In the genomic region with DNA sequence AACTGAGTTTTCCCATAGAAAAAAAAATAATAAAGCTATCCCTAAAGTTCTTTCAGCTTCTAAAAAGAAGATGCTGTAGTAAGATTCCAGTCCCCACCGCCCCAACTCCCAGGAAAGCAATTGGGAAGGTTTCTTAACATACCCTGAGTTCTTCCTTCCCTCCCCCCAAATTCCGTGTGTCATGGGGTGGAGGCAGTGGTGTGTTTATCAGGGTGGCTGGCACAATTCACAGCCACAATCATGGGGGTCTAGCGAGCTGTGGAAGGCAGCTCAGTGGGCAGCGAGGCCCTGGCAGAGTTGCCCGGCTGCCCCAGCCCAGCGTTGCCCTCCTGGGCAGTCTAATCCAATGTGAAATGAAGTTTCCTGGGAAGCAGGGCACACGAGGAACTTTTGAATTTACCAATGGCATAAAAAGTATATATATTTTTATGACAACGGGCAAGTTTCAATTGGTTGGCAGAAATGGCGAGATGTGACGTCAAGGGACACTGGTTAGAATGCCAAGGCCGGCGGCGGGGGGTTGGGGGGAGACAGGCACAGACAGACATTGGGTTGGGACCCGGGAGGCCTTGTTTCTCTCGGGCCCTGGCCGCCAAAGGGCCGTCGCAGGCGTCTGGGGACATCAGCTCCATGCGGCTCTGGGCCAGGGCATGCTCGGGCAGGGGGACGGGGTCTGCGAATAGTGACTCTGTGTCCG, we compare ENCODE assay signal across 8 cellular contexts.
DNase-seq lines count a peak whose midpoint lies in the region; ATAC-seq and TF ChIP-seq lines count a peak whose summit lies in the region.

No MANE protein-coding gene starts in this region.

- peaks cover 23% of the 10 kb centered on the region for H3K4me1 Mint-ChIP-seq in GM23338
- peaks cover 21% of the 10 kb centered on the region for H3K4me1 Mint-ChIP-seq in activated T-helper 1 cell treated with anti-CD3 and anti-CD28 coated beads, Interleukin-12 subunit alpha, Interleukin-12 subunit beta, Interleukin-2, Interleukin-4 antibody, amounts not matched to agents 30 ng/mL and 10 ng/mL and 1 ng/mL, durations not matched to agents 14 hours and 24 hours and 36 hours (ENCODE audit: low read depth)

- no peak overlapping the region for H3K27ac ChIP-seq in GM23338 (ENCODE audit: low read depth)

- no peak for TF ChIP-seq CTCF in AG09319 (IDR thresholded peaks at IDR 0.05; ENCODE audit: low read depth, low read length)
- TF ChIP-seq CTCF in GM23338 (conservative IDR thresholded peaks at IDR 0.05; ENCODE audit: low read depth in 2 of 2), result no peak

- H3K36me3 ChIP-seq in GM23338 (ENCODE audit: insufficient read depth), result no peaks in the 10 kb centered on the region; the same call in 1 of the 2 replicates

- H3F3A ChIP-seq in GM23338 (replicated peaks; ENCODE audit: low read depth), result peaks cover 14% of the 10 kb centered on the region; the same call in 1 of the 2 replicates

- H3K9me2 ChIP-seq in GM23338 (ENCODE audit: insufficient read depth), result no peaks in the 10 kb centered on the region

- no peak for ATAC-seq in GM23338
- no peak for ATAC-seq in GM18520 (IDR thresholded peaks at IDR 0.05; ENCODE audit: unreplicated experiment)

- H3K27me3 ChIP-seq in GM23338 (ENCODE audit: insufficient read depth), result peaks cover 58% of the 10 kb centered on the region

- H3K27me3 Mint-ChIP-seq in GM23338 (ENCODE audit: insufficient read depth, low read depth, poor library complexity), result peaks cover 41% of the 10 kb centered on the region
- H3K27me3 Mint-ChIP-seq in activated T-helper 1 cell treated with anti-CD3 and anti-CD28 coated beads, Interleukin-12 subunit alpha, Interleukin-12 subunit beta, Interleukin-2, Interleukin-4 antibody, amounts not matched to agents 30 ng/mL and 10 ng/mL and 1 ng/mL, durations not matched to agents 14 hours and 24 hours and 36 hours (ENCODE audit: insufficient read depth), result peaks cover 4% of the 10 kb centered on the region

- peak overlapping the region; percentile 97 for H2AFZ ChIP-seq in GM23338

- H3K36me3 Mint-ChIP-seq in GM23338 (ENCODE audit: low read depth), result peaks cover 2% of the 10 kb centered on the region; the same call in 1 of the 3 replicates
- H3K36me3 Mint-ChIP-seq in activated T-helper 1 cell treated with anti-CD3 and anti-CD28 coated beads, Interleukin-12 subunit alpha, Interleukin-12 subunit beta, Interleukin-2, Interleukin-4 antibody, amounts not matched to agents 30 ng/mL and 10 ng/mL and 1 ng/mL, durations not matched to agents 14 hours and 24 hours and 36 hours (ENCODE audit: low read depth), result peaks cover 3% of the 10 kb centered on the region

- DNase-seq in AG09319 (ENCODE audit: extremely low read depth, low read depth) (peak; percentile 87), GM23338 (ENCODE audit: low spot score) (no peak), NCI-H69 (lab: John Stamatoyannopoulos, UW) (peak; percentile 98), globus pallidus (ENCODE audit: low spot score) (peak; percentile 93), occipital lobe (lab: John Stamatoyannopoulos, UW) (peak; percentile 78), T-helper 9 cell (no peak)
- no peak for DNase-seq in activated T-helper 1 cell treated with anti-CD3 and anti-CD28 coated beads, Interleukin-12 subunit alpha, Interleukin-12 subunit beta, Interleukin-2, Interleukin-4 antibody, amounts not matched to agents 30 ng/mL and 10 ng/mL and 1 ng/mL, durations not matched to agents 14 hours and 24 hours and 36 hours (ENCODE audit: low spot score)

- no peaks in the 10 kb centered on the region for H4K20me1 ChIP-seq in GM23338 (replicated peaks; ENCODE audit: insufficient read depth)

- peak overlapping the region; percentile 76 for H3K4me3 ChIP-seq in GM23338

- peak overlapping the region; percentile 72 for H3K4me3 Mint-ChIP-seq in GM23338
- peak overlapping the region; percentile 84 for H3K4me3 Mint-ChIP-seq in activated T-helper 1 cell treated with anti-CD3 and anti-CD28 coated beads, Interleukin-12 subunit alpha, Interleukin-12 subunit beta, Interleukin-2, Interleukin-4 antibody, amounts not matched to agents 30 ng/mL and 10 ng/mL and 1 ng/mL, durations not matched to agents 14 hours and 24 hours and 36 hours

- H3K9me3 Mint-ChIP-seq in GM23338, result no peaks in the 10 kb centered on the region
- no peaks in the 10 kb centered on the region for H3K9me3 Mint-ChIP-seq in activated T-helper 1 cell treated with anti-CD3 and anti-CD28 coated beads, Interleukin-12 subunit alpha, Interleukin-12 subunit beta, Interleukin-2, Interleukin-4 antibody, amounts not matched to agents 30 ng/mL and 10 ng/mL and 1 ng/mL, durations not matched to agents 14 hours and 24 hours and 36 hours

- peaks cover 28% of the 10 kb centered on the region for H3K4me1 ChIP-seq in GM23338 (ENCODE audit: insufficient read depth)

- peak overlapping the region; percentile 90 for H3K4me2 ChIP-seq in GM23338

- H3K79me2 ChIP-seq in GM23338 (replicated peaks; ENCODE audit: insufficient read depth), result peaks cover 20% of the 10 kb centered on the region

- no peak overlapping the region for H3K27ac Mint-ChIP-seq in GM23338
- peak overlapping the region; percentile 80 for H3K27ac Mint-ChIP-seq in activated T-helper 1 cell treated with anti-CD3 and anti-CD28 coated beads, Interleukin-12 subunit alpha, Interleukin-12 subunit beta, Interleukin-2, Interleukin-4 antibody, amounts not matched to agents 30 ng/mL and 10 ng/mL and 1 ng/mL, durations not matched to agents 14 hours and 24 hours and 36 hours

- intact Hi-C loops in activated T-helper 1 cell treated with anti-CD3 and anti-CD28 coated beads, Interleukin-12 subunit alpha, Interleukin-12 subunit beta, Interleukin-2, Interleukin-4 antibody, amounts not matched to agents 30 ng/mL and 10 ng/mL and 1 ng/mL, durations not matched to agents 14 hours and 24 hours and 36 hours (cut with micrococcal nuclease), result loop anchor here (1.0 to 5.0 kb wide), 3 partner anchors 11 to 48 kb away; no protein-coding TSS in a partner anchor

TF ChIP-seq in GM23338, 12 proteins besides CTCF, POLR2A, EP300 and RAD21:
- TF ChIP-seq EZH2 (IDR thresholded peaks at IDR 0.05; ENCODE audit: low read depth, unreplicated experiment) (peak; percentile 18), CREB1 (CRISPR knock-in tag; IDR thresholded peaks at IDR 0.05; ENCODE audit: low read depth) (no peak)

Comparison
In these comparisons a context has a peak if more than half of its experiments do, and no peak if none do; other contexts are left out.
1. DNase-seq: peak in AG09319 (single experiment), NCI-H69 (single experiment), globus pallidus (single experiment) and occipital lobe (single experiment); none in GM23338 (single experiment), activated T-helper 1 cell treated with anti-CD3 and anti-CD28 coated beads, Interleukin-12 subunit alpha, Interleukin-12 subunit beta, Interleukin-2, Interleukin-4 antibody, amounts not matched to agents 30 ng/mL and 10 ng/mL and 1 ng/mL, durations not matched to agents 14 hours and 24 hours and 36 hours (single experiment) and T-helper 9 cell (single experiment).